ENCODE assay signal across 8 cellular contexts in genomic region chr12:127280393-127281275, GRCh38.
DNase-seq lines count a peak whose midpoint lies in the region; ATAC-seq and TF ChIP-seq lines count a peak whose summit lies in the region.

No MANE protein-coding gene starts in this region.

- CTCF ChIA-PET in CD4-positive, alpha-beta T cell (lab: Charles Lee): no interaction called here
- CTCF ChIA-PET in activated naive CD4-positive, alpha-beta T cell treated with anti-CD3 and anti-CD28 coated beads, Interleukin-2, amount 10 ng/mL, durations not matched to agents 7 days and 5 days (lab: Charles Lee): interaction anchor here (0.8 to 4.3 kb wide), 12 partner anchors 10 to 397 kb away, joined by 3 to 20 read pairs (median 4); no protein-coding TSS in a partner anchor

- peaks cover 12% of the 10 kb centered on the region for H3K27me3 Mint-ChIP-seq in CD4-positive, alpha-beta T cell
- peaks cover 11% of the 10 kb centered on the region for H3K27me3 Mint-ChIP-seq in activated naive CD4-positive, alpha-beta T cell treated with anti-CD3 and anti-CD28 coated beads, Interleukin-2, amount 10 ng/mL, durations not matched to agents 7 days and 5 days

- no peaks in the 10 kb centered on the region for H3K27me3 ChIP-seq in CD4-positive, alpha-beta T cell (ENCODE audit: control insufficient read depth, insufficient read depth, low read length)
- H3K27me3 ChIP-seq in iPS-20b (ENCODE audit: insufficient read depth, low read length): peaks cover 12% of the 10 kb centered on the region; the same call in 1 of the 2 replicates

- H3K9me3 ChIP-seq in CD4-positive, alpha-beta T cell (ENCODE audit: control insufficient read depth, low read length): no peaks in the 10 kb centered on the region
- no peaks in the 10 kb centered on the region for H3K9me3 ChIP-seq in iPS-20b (ENCODE audit: insufficient read depth, low read depth, low read length)

- H3K36me3 Mint-ChIP-seq in CD4-positive, alpha-beta T cell (ENCODE audit: low read depth): no peaks in the 10 kb centered on the region
- H3K36me3 Mint-ChIP-seq in activated naive CD4-positive, alpha-beta T cell treated with anti-CD3 and anti-CD28 coated beads, Interleukin-2, amount 10 ng/mL, durations not matched to agents 7 days and 5 days: no peaks in the 10 kb centered on the region

- no peaks in the 10 kb centered on the region for H3K36me3 ChIP-seq in iPS-20b (ENCODE audit: insufficient read depth, low read depth, low read length)

- H3K4me1 Mint-ChIP-seq in CD4-positive, alpha-beta T cell (ENCODE audit: low read depth): no peaks in the 10 kb centered on the region
- H3K4me1 Mint-ChIP-seq in activated naive CD4-positive, alpha-beta T cell treated with anti-CD3 and anti-CD28 coated beads, Interleukin-2, amount 10 ng/mL, durations not matched to agents 7 days and 5 days: no peaks in the 10 kb centered on the region

- H3K9ac ChIP-seq in iPS-20b (ENCODE audit: low read depth, low read length): no peak overlapping the region

- intact Hi-C loops in CD4-positive, alpha-beta T cell (cut with DNase I, micrococcal nuclease): no loop called here

- POLR2A ChIA-PET in CD4-positive, alpha-beta T cell (lab: Charles Lee): no interaction called here

- H3K4me1 ChIP-seq in iPS-20b (ENCODE audit: insufficient read depth, low read length): no peaks in the 10 kb centered on the region

- peak; percentile 68 for ATAC-seq in CD4-positive, alpha-beta T cell (ENCODE audit: poor library complexity)
- peak; percentile 59 for ATAC-seq in GM21737 (IDR thresholded peaks at IDR 0.05; ENCODE audit: unreplicated experiment)

- H3K27ac Mint-ChIP-seq in CD4-positive, alpha-beta T cell: no peak overlapping the region
- peak overlapping the region; percentile 69 for H3K27ac Mint-ChIP-seq in activated naive CD4-positive, alpha-beta T cell treated with anti-CD3 and anti-CD28 coated beads, Interleukin-2, amount 10 ng/mL, durations not matched to agents 7 days and 5 days

- peak; percentile 17 to 69 (median 44) for DNase-seq in CD4-positive, alpha-beta T cell
- DNase-seq in OCI-M1 (lab: John Stamatoyannopoulos, UW): peak; percentile 52
- DNase-seq in activated naive CD4-positive, alpha-beta T cell treated with anti-CD3 and anti-CD28 coated beads, Interleukin-2, amount 10 ng/mL, durations not matched to agents 7 days and 5 days: peak; percentile 77
- DNase-seq in stimulated activated CD4-positive, alpha-beta T cell treated with anti-CD3 and anti-CD28 coated beads, Interleukin-4, amount 100 ng/mL, for 1 hour: peak; percentile 71
- DNase-seq in RKO (ENCODE audit: low spot score): no peak
- no peak for DNase-seq in NCI-H526 treated with DMSO at 0.1 percent for 48 hours (lab: John Stamatoyannopoulos, UW)

- no peaks in the 10 kb centered on the region for H3K9me3 Mint-ChIP-seq in CD4-positive, alpha-beta T cell
- no peaks in the 10 kb centered on the region for H3K9me3 Mint-ChIP-seq in activated naive CD4-positive, alpha-beta T cell treated with anti-CD3 and anti-CD28 coated beads, Interleukin-2, amount 10 ng/mL, durations not matched to agents 7 days and 5 days

- no peak overlapping the region for H3K27ac ChIP-seq in CD4-positive, alpha-beta T cell (ENCODE audit: low read depth, low read length)
- H3K27ac ChIP-seq in iPS-20b (ENCODE audit: low read length): no peak overlapping the region

- peak; percentile 79 for TF ChIP-seq CTCF in CD4-positive, alpha-beta T cell (IDR thresholded peaks at IDR 0.05)

- no peak overlapping the region for H3K4me3 Mint-ChIP-seq in CD4-positive, alpha-beta T cell
- no peak overlapping the region for H3K4me3 Mint-ChIP-seq in activated naive CD4-positive, alpha-beta T cell treated with anti-CD3 and anti-CD28 coated beads, Interleukin-2, amount 10 ng/mL, durations not matched to agents 7 days and 5 days

- H3K4me3 ChIP-seq in iPS-20b (ENCODE audit: low read length): peak overlapping the region; percentile 58; the same call in 1 of the 2 replicates

Comparison
In these comparisons a context has a peak if more than half of its experiments do, and no peak if none do; other contexts are left out.
1. DNase-seq: peak in CD4-positive, alpha-beta T cell (10 of 10), OCI-M1 (single experiment), activated naive CD4-positive, alpha-beta T cell treated with anti-CD3 and anti-CD28 coated beads, Interleukin-2, amount 10 ng/mL, durations not matched to agents 7 days and 5 days (single experiment) and stimulated activated CD4-positive, alpha-beta T cell treated with anti-CD3 and anti-CD28 coated beads, Interleukin-4, amount 100 ng/mL, for 1 hour (single experiment); none in RKO (single experiment) and NCI-H526 treated with DMSO at 0.1 percent for 48 hours (single experiment).